Comparison of ENCODE assay signal across 17 cellular contexts in the genomic region with DNA sequence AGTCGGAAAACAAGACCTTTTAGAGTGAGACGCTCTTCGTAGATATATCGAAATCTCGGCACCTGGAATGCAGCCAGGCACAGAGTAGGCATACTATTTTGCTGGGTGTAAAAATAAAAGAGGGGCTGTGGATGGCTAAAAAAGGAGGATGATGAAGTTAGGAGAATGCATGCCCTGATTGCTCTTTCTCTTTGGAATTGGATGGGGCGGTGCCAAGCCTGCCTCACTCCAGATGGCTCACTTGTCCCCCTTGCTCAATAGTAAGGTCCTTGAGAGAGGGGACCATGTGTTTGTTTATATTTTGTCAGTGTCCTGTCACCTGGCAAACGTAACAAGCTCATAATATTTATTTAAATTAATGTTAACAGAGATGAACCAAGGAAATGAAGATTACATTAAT. TPM values are rescaled to one million over a fixed set of nuclear protein-coding genes. Genes with fewer than 3 reads are reported as not detected.
DNase-seq lines count a peak whose midpoint lies in the region; ATAC-seq lines count a peak whose summit lies in the region.
"Had no signal": no experiment of that assay in that cellular context is flagged by ENCODE, and none has a peak within 500 bp of the region (broad histone marks: within the 10 kb centered on the region; RNA-seq: fewer than 3 reads in every experiment).

No MANE protein-coding gene starts in this region.

- H3K36me3 ChIP-seq in skeletal muscle tissue (ENCODE audit: control insufficient read depth in 3 of 3, insufficient read depth in 3 of 3, low read length in 3 of 3) = no peaks in the 10 kb centered on the region
- H3K36me3 ChIP-seq: left lung had no signal

- H3K4me1 ChIP-seq in skeletal muscle tissue (ENCODE audit: control insufficient read depth in 3 of 3, insufficient read depth in 3 of 3, low read length in 3 of 3) = peaks cover 15 to 26% (median 25%) of the 10 kb centered on the region in 3 donors

- H3K9ac ChIP-seq in skeletal muscle tissue (ENCODE audit: low read depth in 1 of 3, low read length in 3 of 3) = no peak overlapping the region
- H3K9ac ChIP-seq: parathyroid adenoma had no signal

- no peaks in the 10 kb centered on the region for H3K27me3 ChIP-seq in skeletal muscle tissue (ENCODE audit: control insufficient read depth in 3 of 3, insufficient read depth in 3 of 3, low read length in 3 of 3)
- H3K27me3 ChIP-seq: left lung had no signal

- H3K27ac ChIP-seq in skeletal muscle tissue (ENCODE audit: low read depth, low read length) = peak overlapping the region; percentile 37
- H3K27ac ChIP-seq: left lung, parathyroid adenoma had no signal

- ATAC-seq in HG02870 (IDR thresholded peaks at IDR 0.05; ENCODE audit: unreplicated experiment) = no peak
- no peak for ATAC-seq in GM21367 (IDR thresholded peaks at IDR 0.05; ENCODE audit: unreplicated experiment)
- ATAC-seq: left lung, WTC11 had no signal

- H3K27ac Mint-ChIP-seq in activated CD4-positive, alpha-beta T cell treated with anti-CD3 and anti-CD28 coated beads, Interleukin-2, amount 10 ng/mL, durations not matched to agents 24 days and 14 days = peak overlapping the region; percentile 49
- H3K27ac Mint-ChIP-seq in activated T-helper 1 cell treated with anti-CD3 and anti-CD28 coated beads, Interleukin-12 subunit alpha, Interleukin-12 subunit beta, Interleukin-2, Interleukin-4 antibody, amounts not matched to agents 30 ng/mL and 10 ng/mL and 1 ng/mL, durations not matched to agents 14 hours and 24 hours and 36 hours = peak overlapping the region; percentile 29
- H3K27ac Mint-ChIP-seq in immature natural killer cell = peak overlapping the region; percentile 25 to 87 (median 68)
- H3K27ac Mint-ChIP-seq: HFFc6 had no signal

- no peaks in the 10 kb centered on the region for H3K9me3 ChIP-seq in skeletal muscle tissue (ENCODE audit: control insufficient read depth in 3 of 3, low read length in 3 of 3)
- H3K9me3 ChIP-seq: left lung had no signal

- H3K4me3 Mint-ChIP-seq in activated CD4-positive, alpha-beta T cell treated with anti-CD3 and anti-CD28 coated beads, Interleukin-2, amount 10 ng/mL, durations not matched to agents 24 days and 14 days = no peak overlapping the region
- no peak overlapping the region for H3K4me3 Mint-ChIP-seq in activated T-helper 1 cell treated with anti-CD3 and anti-CD28 coated beads, Interleukin-12 subunit alpha, Interleukin-12 subunit beta, Interleukin-2, Interleukin-4 antibody, amounts not matched to agents 30 ng/mL and 10 ng/mL and 1 ng/mL, durations not matched to agents 14 hours and 24 hours and 36 hours
- H3K4me3 Mint-ChIP-seq in immature natural killer cell = peak overlapping the region in 3 of 5 donors; percentile 23 to 34 (median 27)
- H3K4me3 Mint-ChIP-seq: HFFc6, WTC11 had no signal

- peak overlapping the region in 2 of 3 donors; percentile 22 for H3K4me3 ChIP-seq in skeletal muscle tissue (ENCODE audit: low read length in 3 of 3)
- H3K4me3 ChIP-seq: left lung had no signal

- no peaks in the 10 kb centered on the region for H3K9me3 Mint-ChIP-seq in activated CD4-positive, alpha-beta T cell treated with anti-CD3 and anti-CD28 coated beads, Interleukin-2, amount 10 ng/mL, durations not matched to agents 24 days and 14 days
- H3K9me3 Mint-ChIP-seq in activated T-helper 1 cell treated with anti-CD3 and anti-CD28 coated beads, Interleukin-12 subunit alpha, Interleukin-12 subunit beta, Interleukin-2, Interleukin-4 antibody, amounts not matched to agents 30 ng/mL and 10 ng/mL and 1 ng/mL, durations not matched to agents 14 hours and 24 hours and 36 hours = peaks cover 4% of the 10 kb centered on the region
- H3K9me3 Mint-ChIP-seq in immature natural killer cell = no peaks in the 10 kb centered on the region
- H3K9me3 Mint-ChIP-seq: HFFc6 had no signal

- H3K4me1 Mint-ChIP-seq in activated CD4-positive, alpha-beta T cell treated with anti-CD3 and anti-CD28 coated beads, Interleukin-2, amount 10 ng/mL, durations not matched to agents 24 days and 14 days = peaks cover 34% of the 10 kb centered on the region
- H3K4me1 Mint-ChIP-seq in activated T-helper 1 cell treated with anti-CD3 and anti-CD28 coated beads, Interleukin-12 subunit alpha, Interleukin-12 subunit beta, Interleukin-2, Interleukin-4 antibody, amounts not matched to agents 30 ng/mL and 10 ng/mL and 1 ng/mL, durations not matched to agents 14 hours and 24 hours and 36 hours (ENCODE audit: low read depth) = peaks cover 55% of the 10 kb centered on the region
- peaks cover 87 to 100% of the 10 kb centered on the region in 2 donors for H3K4me1 Mint-ChIP-seq in immature natural killer cell

- no peak for DNase-seq in activated CD4-positive, alpha-beta T cell treated with anti-CD3 and anti-CD28 coated beads, Interleukin-2, amount 10 ng/mL, durations not matched to agents 24 days and 14 days
- no peak for DNase-seq in activated CD4-positive, alpha-beta T cell treated with anti-CD3 and anti-CD28 coated beads for 48 hours
- DNase-seq in activated T-helper 1 cell treated with anti-CD3 and anti-CD28 coated beads, Interleukin-12 subunit alpha, Interleukin-12 subunit beta, Interleukin-2, Interleukin-4 antibody, amounts not matched to agents 30 ng/mL and 10 ng/mL and 1 ng/mL, durations not matched to agents 14 hours and 24 hours and 36 hours (ENCODE audit: low spot score) = no peak
- DNase-seq in immature natural killer cell (no peak), dedifferentiated amniotic fluid mesenchymal stem cell (ENCODE audit: extremely low spot score) (no peak)
- DNase-seq: aorta, foreskin fibroblast, HFFc6, left lung, NCI-H1436 treated with DMSO at 0.1 percent for 48 hours, SIG-M5, T-helper 2 cell had no signal

- peaks cover 45% of the 10 kb centered on the region for H3K36me3 Mint-ChIP-seq in activated CD4-positive, alpha-beta T cell treated with anti-CD3 and anti-CD28 coated beads, Interleukin-2, amount 10 ng/mL, durations not matched to agents 24 days and 14 days (ENCODE audit: low read depth)
- peaks cover 39% of the 10 kb centered on the region for H3K36me3 Mint-ChIP-seq in activated T-helper 1 cell treated with anti-CD3 and anti-CD28 coated beads, Interleukin-12 subunit alpha, Interleukin-12 subunit beta, Interleukin-2, Interleukin-4 antibody, amounts not matched to agents 30 ng/mL and 10 ng/mL and 1 ng/mL, durations not matched to agents 14 hours and 24 hours and 36 hours (ENCODE audit: low read depth)
- H3K36me3 Mint-ChIP-seq in immature natural killer cell = peaks cover 3 to 8% (median 4%) of the 10 kb centered on the region in 3 donors

- intact Hi-C loops in activated CD4-positive, alpha-beta T cell treated with anti-CD3 and anti-CD28 coated beads, Interleukin-2, amount 10 ng/mL, durations not matched to agents 24 days and 14 days (cut with micrococcal nuclease) = no loop called here
- intact Hi-C loops in activated T-helper 1 cell treated with anti-CD3 and anti-CD28 coated beads, Interleukin-12 subunit alpha, Interleukin-12 subunit beta, Interleukin-2, Interleukin-4 antibody, amounts not matched to agents 30 ng/mL and 10 ng/mL and 1 ng/mL, durations not matched to agents 14 hours and 24 hours and 36 hours (cut with micrococcal nuclease) = no loop called here

- H3K27me3 Mint-ChIP-seq in activated CD4-positive, alpha-beta T cell treated with anti-CD3 and anti-CD28 coated beads, Interleukin-2, amount 10 ng/mL, durations not matched to agents 24 days and 14 days = no peaks in the 10 kb centered on the region
- no peaks in the 10 kb centered on the region for H3K27me3 Mint-ChIP-seq in activated T-helper 1 cell treated with anti-CD3 and anti-CD28 coated beads, Interleukin-12 subunit alpha, Interleukin-12 subunit beta, Interleukin-2, Interleukin-4 antibody, amounts not matched to agents 30 ng/mL and 10 ng/mL and 1 ng/mL, durations not matched to agents 14 hours and 24 hours and 36 hours (ENCODE audit: insufficient read depth)
- peaks cover 0 to 1% (median 0%) of the 10 kb centered on the region in 3 donors for H3K27me3 Mint-ChIP-seq in immature natural killer cell (ENCODE audit: low read depth in 3 of 3)

RNA-seq across cellular contexts. Expression of a gene that starts 33.0 kb away (rescaled TPM):
- 29.0 and 30.3 TPM in 2 replicates for total RNA-seq in activated CD4-positive, alpha-beta T cell treated with anti-CD3 and anti-CD28 coated beads, Interleukin-2, amount 10 ng/mL, durations not matched to agents 24 days and 14 days
- total RNA-seq in activated T-helper 1 cell treated with anti-CD3 and anti-CD28 coated beads, Interleukin-12 subunit alpha, Interleukin-12 subunit beta, Interleukin-2, Interleukin-4 antibody, amounts not matched to agents 30 ng/mL and 10 ng/mL and 1 ng/mL, durations not matched to agents 14 hours and 24 hours and 36 hours = 37.7 and 38.1 TPM in 2 replicates
- 10 to 100 TPM; 34.3 to 68.6 (median 38.4) TPM for polyA plus RNA-seq in immature natural killer cell
- 50.6 TPM for total RNA-seq in skeletal muscle tissue

Comparison
In these comparisons a context has a peak if more than half of its experiments do, and no peak if none do; other contexts are left out.
1. H3K4me3 Mint-ChIP-seq: peak in immature natural killer cell (3 of 5); none in activated CD4-positive, alpha-beta T cell treated with anti-CD3 and anti-CD28 coated beads, Interleukin-2, amount 10 ng/mL, durations not matched to agents 24 days and 14 days (single experiment) and activated T-helper 1 cell treated with anti-CD3 and anti-CD28 coated beads, Interleukin-12 subunit alpha, Interleukin-12 subunit beta, Interleukin-2, Interleukin-4 antibody, amounts not matched to agents 30 ng/mL and 10 ng/mL and 1 ng/mL, durations not matched to agents 14 hours and 24 hours and 36 hours (single experiment).
2. Peak in every context shown above with its lines, with median percentiles within 50 percentile points of each other: H3K27ac Mint-ChIP-seq.